8 cellular contexts compared by ENCODE assay signal in the genomic region with DNA sequence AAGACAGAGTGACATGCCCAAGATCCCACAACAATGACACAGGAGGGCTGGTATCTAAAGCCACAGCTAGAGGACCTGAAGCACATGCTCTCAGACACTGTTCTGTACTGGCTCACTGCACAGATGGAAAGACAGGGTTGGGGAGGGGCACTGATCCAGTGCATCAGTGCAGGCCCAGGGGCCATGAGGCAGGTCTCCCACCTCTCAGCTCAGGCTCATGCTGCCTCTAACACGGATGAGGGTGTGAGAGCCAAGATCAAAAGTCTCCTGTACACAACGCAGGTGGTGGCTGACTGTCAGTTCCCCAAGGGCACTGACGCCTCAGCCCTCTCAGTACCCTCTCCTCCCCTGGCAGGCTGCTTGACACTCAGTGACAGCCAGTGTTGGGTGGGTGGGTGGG. TPM values are rescaled to one million over a fixed set of nuclear protein-coding genes. Genes with fewer than 3 reads are reported as not detected.
DNase-seq lines count a peak whose midpoint lies in the region; ATAC-seq and TF ChIP-seq lines count a peak whose summit lies in the region.

No MANE protein-coding gene starts in this region.

- no peak overlapping the region for H3K23ac ChIP-seq in mesenchymal stem cell (ENCODE audit: low read length in 2 of 2)

- H3K4ac ChIP-seq in mesenchymal stem cell (ENCODE audit: low read depth in 1 of 2, low read length in 2 of 2), result peak overlapping the region; percentile 9 to 24

- POLR2A ChIA-PET in PC-3 (lab: Charles Lee; ENCODE audit: unreplicated experiment), result no interaction called here

- H2AK5ac ChIP-seq in mesenchymal stem cell (ENCODE audit: low read length, severe bottlenecking), result peak overlapping the region; percentile 57

- H3K4me2 ChIP-seq in mesenchymal stem cell (ENCODE audit: low read length, poor library complexity, severe bottlenecking) (no peak overlapping the region), PC-3 (ENCODE audit: low read length) (no peak overlapping the region)

- DNase-seq in GM06990 (ENCODE audit: extremely low read depth, insufficient read length) (peak; percentile 62), NAMALWA (ENCODE audit: low spot score) (peak; percentile 94), activated T-helper 1 cell treated with Interleukin-2 at 50 U/mL for 16 hours (ENCODE audit: low read depth) (peak; percentile 38), mesenchymal stem cell (no peak), vagina (ENCODE audit: extremely low spot score in 2 of 2) (no peak), NCI-H774 (lab: John Stamatoyannopoulos, UW) (no peak), PC-3 (no peak)

- H3K36me3 ChIP-seq in GM06990 (ENCODE audit: control insufficient read depth, insufficient read depth, low read length), result no peaks in the 10 kb centered on the region
- H3K36me3 ChIP-seq in mesenchymal stem cell (ENCODE audit: control insufficient read depth in 1 of 2, insufficient read depth in 2 of 2, low read depth in 1 of 2, low read length in 2 of 2), result no peaks in the 10 kb centered on the region
- H3K36me3 ChIP-seq in vagina, result no peaks in the 10 kb centered on the region
- H3K36me3 ChIP-seq in PC-3 (ENCODE audit: low read depth, low read length), result no peaks in the 10 kb centered on the region

- H2AFZ ChIP-seq in mesenchymal stem cell (ENCODE audit: low read depth, low read length) (no peak overlapping the region), PC-3 (ENCODE audit: low read length) (no peak overlapping the region)

- H3K27me3 ChIP-seq in GM06990 (replicated peaks; ENCODE audit: control insufficient read depth, insufficient read depth, low read length), result no peaks in the 10 kb centered on the region
- H3K27me3 ChIP-seq in mesenchymal stem cell (ENCODE audit: control insufficient read depth in 1 of 2, insufficient read depth in 1 of 2, low read length in 2 of 2), result no peaks in the 10 kb centered on the region
- no peaks in the 10 kb centered on the region for H3K27me3 ChIP-seq in vagina
- H3K27me3 ChIP-seq in PC-3 (ENCODE audit: low read length), result no peaks in the 10 kb centered on the region

- H3F3A ChIP-seq in PC-3 (ENCODE audit: low read length, unreplicated experiment), result peaks cover 2% of the 10 kb centered on the region

- H3K79me2 ChIP-seq in PC-3 (ENCODE audit: low read length), result peaks cover 49% of the 10 kb centered on the region

- H3K9me2 ChIP-seq in PC-3 (replicated peaks; ENCODE audit: low read length), result no peaks in the 10 kb centered on the region

- peak overlapping the region in 1 of 2 experiments; percentile 51 for H2BK12ac ChIP-seq in mesenchymal stem cell (ENCODE audit: low read length in 2 of 2)

- WGBS in mesenchymal stem cell, result 54% methylated on average over 2 of the region's 3 CpGs

- no peaks in the 10 kb centered on the region for H4K20me1 ChIP-seq in PC-3 (ENCODE audit: low read length)

- H4K8ac ChIP-seq in mesenchymal stem cell (ENCODE audit: low read length), result peak overlapping the region; percentile 69

- CTCF ChIA-PET in PC-3 (lab: Charles Lee), result no interaction called here

- H4K91ac ChIP-seq in mesenchymal stem cell (ENCODE audit: low read length), result peak overlapping the region; percentile 47

- TF ChIP-seq CTCF in GM06990 (IDR thresholded peaks at IDR 0.05; ENCODE audit: insufficient read depth, low read length, poor library complexity, severe bottlenecking) (no peak), vagina (IDR thresholded peaks at IDR 0.05) (no peak), PC-3 (conservative IDR thresholded peaks at IDR 0.05; ENCODE audit: low read depth, low read length) (no peak)

- intact Hi-C loops in vagina (cut with DNase I) (no loop called here), PC-3 (cut with micrococcal nuclease) (no loop called here)

- H2BK120ac ChIP-seq in mesenchymal stem cell (ENCODE audit: low read depth, low read length), result no peak overlapping the region

- no TSS peak for BruUV-seq in PC-3 (replicated peaks; lab: Mats Ljungman, UMichigan)

- H3K9me3 ChIP-seq in mesenchymal stem cell (ENCODE audit: control insufficient read depth, low read length) (no peaks in the 10 kb centered on the region), vagina (no peaks in the 10 kb centered on the region), PC-3 (ENCODE audit: low read length) (no peaks in the 10 kb centered on the region)

- H3K27ac ChIP-seq in mesenchymal stem cell (ENCODE audit: low read length, poor library complexity, severe bottlenecking) (no peak overlapping the region), vagina (peak overlapping the region; percentile 49), PC-3 (ENCODE audit: low read length) (no peak overlapping the region)

- peaks cover 21% of the 10 kb centered on the region for H3K79me1 ChIP-seq in mesenchymal stem cell (replicated peaks; ENCODE audit: low read length, poor library complexity, severe bottlenecking)

- ATAC-seq in HG03039 (IDR thresholded peaks at IDR 0.05; ENCODE audit: unreplicated experiment) (no peak), PC-3 (no peak)

- H2BK15ac ChIP-seq in mesenchymal stem cell (ENCODE audit: low read depth, poor library complexity, severe bottlenecking), result no peak overlapping the region

- peak overlapping the region; percentile 50 for H3K4me3 ChIP-seq in GM06990 (replicated peaks; ENCODE audit: low read depth, low read length)
- no peak overlapping the region for H3K4me3 ChIP-seq in mesenchymal stem cell (ENCODE audit: insufficient read depth in 1 of 2, low read depth in 1 of 2, low read length in 2 of 2)
- H3K4me3 ChIP-seq in vagina, result no peak overlapping the region
- H3K4me3 ChIP-seq in PC-3 (ENCODE audit: low read length), result no peak overlapping the region

- H3K4me1 ChIP-seq in mesenchymal stem cell (ENCODE audit: control insufficient read depth, insufficient read depth, low read depth, low read length) (peaks cover 28% of the 10 kb centered on the region), vagina (peaks cover 82% of the 10 kb centered on the region), PC-3 (ENCODE audit: insufficient read depth, low read length) (peaks cover 29% of the 10 kb centered on the region)

- peak overlapping the region in 1 of 2 experiments; percentile 82 for H3K14ac ChIP-seq in mesenchymal stem cell (ENCODE audit: low read length in 2 of 2)

- TF ChIP-seq POLR2A in vagina (IDR thresholded peaks at IDR 0.05), result no peak

- no peak overlapping the region for H2BK5ac ChIP-seq in mesenchymal stem cell (ENCODE audit: low read depth, low read length, poor library complexity, severe bottlenecking)

- peak overlapping the region; percentile 38 for H3K9ac ChIP-seq in mesenchymal stem cell (ENCODE audit: low read length)
- H3K9ac ChIP-seq in PC-3 (ENCODE audit: low read length), result no peak overlapping the region

- H3K18ac ChIP-seq in mesenchymal stem cell (ENCODE audit: low read depth in 1 of 2, low read length in 2 of 2), result peak overlapping the region; percentile 28 to 30

RNA-seq across cellular contexts. Expression of gene RAPGEF1, which starts 10.9 kb away (rescaled TPM):
- 27.5 TPM for polyA plus RNA-seq in mesenchymal stem cell (2013, experiment 1 of 2)
- 26.0 TPM for polyA plus RNA-seq in mesenchymal stem cell (2013, experiment 2 of 2)
- total RNA-seq in vagina (57.9 TPM), PC-3 (2014; rRNA removed) (25.2 and 38.0 TPM in 2 replicates)

Comparison
In these comparisons a context has a peak if more than half of its experiments do, and no peak if none do; other contexts are left out.
1. DNase-seq: peak in GM06990 (single experiment), NAMALWA (single experiment) and activated T-helper 1 cell treated with Interleukin-2 at 50 U/mL for 16 hours (single experiment); none in mesenchymal stem cell (single experiment), vagina (0 of 2), NCI-H774 (single experiment) and PC-3 (single experiment).